Comparison of ENCODE assay signal across 10 cellular contexts in genomic region chr6:56840467-56841371, GRCh38.
DNase-seq lines count a peak whose midpoint lies in the region; ATAC-seq, FAIRE-seq and TF ChIP-seq lines count a peak whose summit lies in the region.
"Had no signal": no experiment of that assay in that cellular context is flagged by ENCODE, and none has a peak within 500 bp of the region (broad histone marks: within the 10 kb centered on the region; RNA-seq: fewer than 3 reads in every experiment).

No MANE protein-coding gene starts in this region.

- peaks cover 57% of the 10 kb centered on the region for H3K27me3 Mint-ChIP-seq in activated T-cell treated with anti-CD3 and anti-CD28 coated beads, Interleukin-2, amount 50 U/mL, for 4 hours (ENCODE audit: low read depth)

- H3K9me3 Mint-ChIP-seq in activated T-cell treated with anti-CD3 and anti-CD28 coated beads, Interleukin-2, amount 50 U/mL, for 4 hours = no peaks in the 10 kb centered on the region

- POLR2A ChIA-PET in A549 (lab: Yijun Ruan, JAX) = no interaction called here

- H3K27ac ChIP-seq in A549 = peak overlapping the region; percentile 41 to 44; a peak in 5 of 6 replicates
- H3K27ac ChIP-seq: VCaP had no signal

- H3K4me2 ChIP-seq in A549 = peak overlapping the region; percentile 92

- TF ChIP-seq EP300 in A549 (IDR thresholded peaks at IDR 0.05) = no peak

- peaks cover 7% of the 10 kb centered on the region for H3K4me1 Mint-ChIP-seq in activated T-cell treated with anti-CD3 and anti-CD28 coated beads, Interleukin-2, amount 50 U/mL, for 4 hours (ENCODE audit: low read depth)

- no peaks in the 10 kb centered on the region for H3K36me3 ChIP-seq in kidney epithelial cell (ENCODE audit: control insufficient read depth, insufficient read depth, low read length)

- no peaks in the 10 kb centered on the region for H3K27me3 ChIP-seq in kidney epithelial cell (ENCODE audit: control insufficient read depth, insufficient read depth, low read length)

- CTCF ChIA-PET in A549 (lab: Yijun Ruan, JAX) = interaction anchor here (0.6 to 1.8 kb wide), 6 partner anchors 11 to 204 kb away, joined by 3 to 6 read pairs (median 4); no protein-coding TSS in a partner anchor

- TF ChIP-seq CTCF in A549 (IDR thresholded peaks at IDR 0.05) = no peak
- TF ChIP-seq CTCF in astrocyte of the spinal cord (IDR thresholded peaks at IDR 0.05; ENCODE audit: low read depth, low read length) = no peak
- TF ChIP-seq CTCF in kidney epithelial cell (IDR thresholded peaks at IDR 0.05; ENCODE audit: insufficient read depth, low read length, poor library complexity, severe bottlenecking) = no peak

- no peak for TF ChIP-seq POLR2A in A549 (IDR thresholded peaks at IDR 0.05; ENCODE audit: low read length)

- ATAC-seq in A549 = 0 out of 6 replicates have a peak, but pooled peaks of 1 of the 2 experiments have one; percentile 11
- ATAC-seq in activated T-cell treated with anti-CD3 and anti-CD28 coated beads, Interleukin-2, amount 50 U/mL, for 4 hours = no peak

- H3K4me3 ChIP-seq in A549 = peak overlapping the region; percentile 90; the same call in 2 of the 3 replicates
- H3K4me3 ChIP-seq in astrocyte of the spinal cord (ENCODE audit: low read depth, low read length) = peak overlapping the region; percentile 71
- peak overlapping the region; percentile 2 for H3K4me3 ChIP-seq in kidney epithelial cell (ENCODE audit: low read depth, low read length)
- H3K4me3 ChIP-seq: skin epidermis had no signal

- H3K9me3 ChIP-seq in A549 = no peaks in the 10 kb centered on the region

- peaks cover 59% of the 10 kb centered on the region for H3K4me1 ChIP-seq in A549

- TF ChIP-seq RAD21 in A549 (conservative IDR thresholded peaks at IDR 0.05 in 1 of 2, IDR thresholded peaks at IDR 0.05 in 1 of 2) = no peak

- 30% methylated on average over 6 of the region's 6 CpGs for WGBS in A549 (ENCODE audit: missing lambda C conversion rate)

- H3K4me3 Mint-ChIP-seq in activated T-cell treated with anti-CD3 and anti-CD28 coated beads, Interleukin-2, amount 50 U/mL, for 4 hours = no peak overlapping the region

- FAIRE-seq in A549 (lab: Jason Lieb, UNC) (peak; percentile 23), HTR-8/SVneo (lab: Jason Lieb, UNC) (peak; percentile 91)

- no peaks in the 10 kb centered on the region for H3K36me3 Mint-ChIP-seq in activated T-cell treated with anti-CD3 and anti-CD28 coated beads, Interleukin-2, amount 50 U/mL, for 4 hours (ENCODE audit: insufficient read depth)

- in situ Hi-C loops in astrocyte of the spinal cord (cut with HindIII; ENCODE audit: low sequenced_read_pairs) = no loop called here

- DNase-seq in A549 (ENCODE audit: low read depth in 1 of 2, low spot score in 1 of 2) (peak in 1 of 2 experiments; percentile 51), HTR-8/SVneo (ENCODE audit: insufficient read length, low spot score) (peak; percentile 60), astrocyte of the spinal cord (ENCODE audit: low read depth, low spot score) (peak; percentile 80), kidney epithelial cell (ENCODE audit: low read depth) (no peak), NOMO-1 treated with dmso at 0.1 percent for 144 hours (lab: John Stamatoyannopoulos, UW; ENCODE audit: unreplicated experiment) (no peak)
- DNase-seq in activated T-cell treated with anti-CD3 and anti-CD28 coated beads, Interleukin-2, amount 50 U/mL, for 4 hours = no peak
- no peak for DNase-seq in activated CD8-positive, alpha-beta memory T cell treated with anti-CD3 and anti-CD28 coated beads, Interleukin-2, amount 50 U/mL, for 4 hours
- DNase-seq in stimulated activated CD4-positive, alpha-beta T cell treated with anti-CD3 and anti-CD28 coated beads, Interleukin-1b, Interleukin-23, amount 100 ng/mL, for 48 hours = no peak

TF ChIP-seq in A549, 52 proteins besides CTCF, POLR2A, EP300 and RAD21:
- no peak for TF ChIP-seq HEYL (CRISPR knock-in tag; IDR thresholded peaks at IDR 0.05)
- TF ChIP-seq MAFK (IDR thresholded peaks at IDR 0.05; ENCODE audit: partially characterized antibody) = peak; percentile 81
- no peak for TF ChIP-seq ZC3H11A (IDR thresholded peaks at IDR 0.05)

Comparison
In these comparisons a context has a peak if more than half of its experiments do, and no peak if none do; other contexts are left out.
1. DNase-seq: peak in HTR-8/SVneo (single experiment) and astrocyte of the spinal cord (single experiment); none in kidney epithelial cell (single experiment), activated T-cell treated with anti-CD3 and anti-CD28 coated beads, Interleukin-2, amount 50 U/mL, for 4 hours (single experiment), NOMO-1 treated with dmso at 0.1 percent for 144 hours (single experiment), activated CD8-positive, alpha-beta memory T cell treated with anti-CD3 and anti-CD28 coated beads, Interleukin-2, amount 50 U/mL, for 4 hours (single experiment) and stimulated activated CD4-positive, alpha-beta T cell treated with anti-CD3 and anti-CD28 coated beads, Interleukin-1b, Interleukin-23, amount 100 ng/mL, for 48 hours (single experiment).
2. H3K4me3 ChIP-seq: peak in every context shown above with its lines; median percentile 90 in A549; 71 in astrocyte of the spinal cord; 2 in kidney epithelial cell.